1 cellular context compared by ENCODE assay signal in the genomic region with DNA sequence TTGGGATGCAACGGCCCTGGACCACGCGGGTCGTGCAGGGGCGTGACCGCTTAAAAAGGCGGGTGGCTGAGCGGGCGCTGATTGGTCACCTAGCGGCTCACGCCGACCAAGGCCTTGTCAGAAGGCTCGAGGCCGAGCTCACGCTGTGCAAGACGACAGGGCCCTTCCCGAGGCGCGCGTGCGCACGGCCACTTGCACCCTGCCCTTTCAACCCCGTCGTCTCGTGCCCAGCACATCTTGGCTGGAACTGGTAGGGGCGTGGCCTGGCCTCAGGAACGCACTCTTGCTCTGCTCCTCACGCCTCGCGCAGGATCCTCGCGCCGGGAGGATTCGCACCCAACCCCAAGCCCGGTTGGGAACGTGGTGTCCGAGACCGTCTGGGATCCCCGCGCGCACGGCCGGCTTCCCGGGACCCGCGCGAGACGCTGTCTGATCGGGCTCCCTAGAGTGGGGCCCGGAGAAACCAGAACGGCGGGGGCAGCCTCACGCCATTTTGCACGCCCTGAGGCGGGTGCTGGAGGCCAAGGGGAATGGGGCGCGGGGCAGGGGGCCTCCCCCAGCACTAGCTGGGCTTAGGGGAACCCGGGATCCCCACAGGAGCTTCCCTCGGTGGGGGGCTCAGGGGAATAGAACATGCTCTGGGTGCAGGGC.
A peak's percentile ranks its signal among the peaks of the same experiment; 100 is the strongest.
TF ChIP-seq lines count a peak whose summit lies in the region.

MEIOSIN (plus strand) TSS at position 280 of the 651 bp plus-strand sequence. CDS start 1,938 bp downstream, outside the sequence.

TF ChIP-seq in GM12878, 131 proteins besides CTCF, POLR2A, EP300 and RAD21:
- no peak for TF ChIP-seq SIN3A (IDR thresholded peaks at IDR 0.05; ENCODE audit: low read depth, low read length)
- TF ChIP-seq NR2C2 (IDR thresholded peaks at IDR 0.05; ENCODE audit: borderline replicate concordance, control insufficient read depth, insufficient read length, low read depth): no peak
- TF ChIP-seq BCL3 (IDR thresholded peaks at IDR 0.05; ENCODE audit: borderline replicate concordance, insufficient read depth, low read depth, low read length, poor library complexity, severe bottlenecking): peak; percentile 33
- TF ChIP-seq IKZF2 (IDR thresholded peaks at IDR 0.05): no peak
